ENCODE assay signal across 1 cellular context in genomic region chr18:69495841-69496533, GRCh38.
TF ChIP-seq lines count a peak whose summit lies in the region.

No MANE protein-coding gene starts in this region.

TF ChIP-seq in GM12878, 131 proteins besides CTCF, POLR2A, EP300 and RAD21 (continued from another document):
- TF ChIP-seq, protein P1, sequence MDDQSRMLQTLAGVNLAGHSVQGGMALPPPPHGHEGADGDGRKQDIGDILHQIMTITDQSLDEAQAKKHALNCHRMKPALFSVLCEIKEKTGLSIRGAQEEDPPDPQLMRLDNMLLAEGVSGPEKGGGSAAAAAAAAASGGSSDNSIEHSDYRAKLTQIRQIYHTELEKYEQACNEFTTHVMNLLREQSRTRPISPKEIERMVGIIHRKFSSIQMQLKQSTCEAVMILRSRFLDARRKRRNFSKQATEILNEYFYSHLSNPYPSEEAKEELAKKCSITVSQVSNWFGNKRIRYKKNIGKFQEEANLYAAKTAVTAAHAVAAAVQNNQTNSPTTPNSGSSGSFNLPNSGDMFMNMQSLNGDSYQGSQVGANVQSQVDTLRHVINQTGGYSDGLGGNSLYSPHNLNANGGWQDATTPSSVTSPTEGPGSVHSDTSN (IDR thresholded peaks at IDR 0.05; ENCODE audit: insufficient replicate concordance, low read depth, low read length) = no peak
- TF ChIP-seq MEF2B (IDR thresholded peaks at IDR 0.05; ENCODE audit: partially characterized antibody, poor library complexity, severe bottlenecking) (no peak), BACH1 (IDR thresholded peaks at IDR 0.05; ENCODE audit: borderline replicate concordance) (no peak), BHLHE40 (IDR thresholded peaks at IDR 0.05; ENCODE audit: borderline replicate concordance in 1 of 2, low read depth in 2 of 2, low read length in 1 of 2) (no peak), BRCA1 (IDR thresholded peaks at IDR 0.05; ENCODE audit: low read depth, low read length) (no peak), ZNF384 (IDR thresholded peaks at IDR 0.05; ENCODE audit: borderline replicate concordance, low read depth, low read length) (no peak)
- TF ChIP-seq, protein P2, sequence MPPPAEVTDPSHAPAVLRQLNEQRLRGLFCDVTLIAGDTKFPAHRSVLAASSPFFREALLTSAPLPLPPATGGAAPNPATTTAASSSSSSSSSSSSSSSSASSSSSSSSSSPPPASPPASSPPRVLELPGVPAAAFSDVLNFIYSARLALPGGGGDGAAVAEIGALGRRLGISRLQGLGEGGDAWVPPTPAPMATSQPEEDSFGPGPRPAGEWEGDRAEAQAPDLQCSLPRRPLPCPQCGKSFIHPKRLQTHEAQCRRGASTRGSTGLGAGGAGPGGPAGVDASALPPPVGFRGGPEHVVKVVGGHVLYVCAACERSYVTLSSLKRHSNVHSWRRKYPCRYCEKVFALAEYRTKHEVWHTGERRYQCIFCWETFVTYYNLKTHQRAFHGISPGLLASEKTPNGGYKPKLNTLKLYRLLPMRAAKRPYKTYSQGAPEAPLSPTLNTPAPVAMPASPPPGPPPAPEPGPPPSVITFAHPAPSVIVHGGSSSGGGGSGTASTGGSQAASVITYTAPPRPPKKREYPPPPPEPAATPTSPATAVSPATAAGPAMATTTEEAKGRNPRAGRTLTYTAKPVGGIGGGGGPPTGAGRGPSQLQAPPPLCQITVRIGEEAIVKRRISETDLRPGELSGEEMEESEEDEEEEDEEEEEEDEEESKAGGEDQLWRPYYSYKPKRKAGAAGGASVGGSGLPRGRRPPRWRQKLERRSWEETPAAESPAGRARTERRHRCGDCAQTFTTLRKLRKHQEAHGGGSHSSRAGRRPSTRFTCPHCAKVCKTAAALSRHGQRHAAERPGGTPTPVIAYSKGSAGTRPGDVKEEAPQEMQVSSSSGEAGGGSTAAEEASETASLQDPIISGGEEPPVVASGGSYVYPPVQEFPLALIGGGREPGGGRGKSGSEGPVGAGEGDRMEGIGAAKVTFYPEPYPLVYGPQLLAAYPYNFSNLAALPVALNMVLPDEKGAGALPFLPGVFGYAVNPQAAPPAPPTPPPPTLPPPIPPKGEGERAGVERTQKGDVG (CRISPR knock-in tag; IDR thresholded peaks at IDR 0.05) = no peak
- TF ChIP-seq, protein P3, sequence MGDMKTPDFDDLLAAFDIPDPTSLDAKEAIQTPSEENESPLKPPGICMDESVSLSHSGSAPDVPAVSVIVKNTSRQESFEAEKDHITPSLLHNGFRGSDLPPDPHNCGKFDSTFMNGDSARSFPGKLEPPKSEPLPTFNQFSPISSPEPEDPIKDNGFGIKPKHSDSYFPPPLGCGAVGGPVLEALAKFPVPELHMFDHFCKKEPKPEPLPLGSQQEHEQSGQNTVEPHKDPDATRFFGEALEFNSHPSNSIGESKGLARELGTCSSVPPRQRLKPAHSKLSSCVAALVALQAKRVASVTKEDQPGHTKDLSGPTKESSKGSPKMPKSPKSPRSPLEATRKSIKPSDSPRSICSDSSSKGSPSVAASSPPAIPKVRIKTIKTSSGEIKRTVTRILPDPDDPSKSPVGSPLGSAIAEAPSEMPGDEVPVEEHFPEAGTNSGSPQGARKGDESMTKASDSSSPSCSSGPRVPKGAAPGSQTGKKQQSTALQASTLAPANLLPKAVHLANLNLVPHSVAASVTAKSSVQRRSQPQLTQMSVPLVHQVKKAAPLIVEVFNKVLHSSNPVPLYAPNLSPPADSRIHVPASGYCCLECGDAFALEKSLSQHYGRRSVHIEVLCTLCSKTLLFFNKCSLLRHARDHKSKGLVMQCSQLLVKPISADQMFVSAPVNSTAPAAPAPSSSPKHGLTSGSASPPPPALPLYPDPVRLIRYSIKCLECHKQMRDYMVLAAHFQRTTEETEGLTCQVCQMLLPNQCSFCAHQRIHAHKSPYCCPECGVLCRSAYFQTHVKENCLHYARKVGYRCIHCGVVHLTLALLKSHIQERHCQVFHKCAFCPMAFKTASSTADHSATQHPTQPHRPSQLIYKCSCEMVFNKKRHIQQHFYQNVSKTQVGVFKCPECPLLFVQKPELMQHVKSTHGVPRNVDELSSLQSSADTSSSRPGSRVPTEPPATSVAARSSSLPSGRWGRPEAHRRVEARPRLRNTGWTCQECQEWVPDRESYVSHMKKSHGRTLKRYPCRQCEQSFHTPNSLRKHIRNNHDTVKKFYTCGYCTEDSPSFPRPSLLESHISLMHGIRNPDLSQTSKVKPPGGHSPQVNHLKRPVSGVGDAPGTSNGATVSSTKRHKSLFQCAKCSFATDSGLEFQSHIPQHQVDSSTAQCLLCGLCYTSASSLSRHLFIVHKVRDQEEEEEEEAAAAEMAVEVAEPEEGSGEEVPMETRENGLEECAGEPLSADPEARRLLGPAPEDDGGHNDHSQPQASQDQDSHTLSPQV (IDR thresholded peaks at IDR 0.05) = no peak
